25 cellular contexts compared by ENCODE assay signal in the genomic region with DNA sequence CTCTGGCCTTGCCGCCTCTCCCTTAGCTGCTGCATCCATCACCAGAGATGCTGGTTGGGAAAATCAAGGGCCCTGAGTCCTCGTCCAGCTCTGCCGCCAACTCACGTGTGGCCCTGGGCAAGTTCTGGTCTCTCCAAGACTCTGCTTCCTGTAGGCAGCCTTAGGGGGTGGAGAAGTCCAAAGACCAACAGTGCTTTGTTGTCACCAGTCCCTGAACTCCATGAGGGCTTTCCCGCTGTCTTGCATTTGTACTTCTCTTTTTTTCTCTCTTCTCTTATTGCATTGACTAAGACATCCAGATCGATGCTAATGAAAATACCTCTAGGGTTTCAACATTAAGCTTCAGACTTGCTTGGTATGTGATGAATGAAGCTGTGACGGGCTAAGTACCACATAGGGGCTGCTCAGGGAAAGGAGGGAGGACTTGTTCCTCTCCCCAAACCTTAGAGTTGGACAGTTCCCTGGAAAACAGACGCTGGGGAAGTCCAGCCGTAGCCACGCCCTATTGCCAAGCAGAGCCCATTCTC.
DNase-seq lines count a peak whose midpoint lies in the region; ATAC-seq lines count a peak whose summit lies in the region.
"Had no signal": no experiment of that assay in that cellular context is flagged by ENCODE, and none has a peak within 500 bp of the region (broad histone marks: within the 10 kb centered on the region; RNA-seq: fewer than 3 reads in every experiment).

No MANE protein-coding gene starts in this region.

- ATAC-seq in right cardiac atrium (no peak), Right ventricle myocardium superior (ENCODE audit: poor library complexity) (no peak), T-helper 17 cell (no peak), HG03159 (IDR thresholded peaks at IDR 0.05; ENCODE audit: unreplicated experiment) (no peak), HG02763 (IDR thresholded peaks at IDR 0.05; ENCODE audit: unreplicated experiment) (no peak)
- ATAC-seq: gastroesophageal sphincter had no signal

- H4K91ac ChIP-seq in mesenchymal stem cell (ENCODE audit: low read length) = no peak overlapping the region

- H2AK5ac ChIP-seq in mesenchymal stem cell (ENCODE audit: low read length, severe bottlenecking) = no peak overlapping the region

- peak overlapping the region in 1 of 2 experiments; percentile 46 for H3K23ac ChIP-seq in mesenchymal stem cell (ENCODE audit: low read length in 2 of 2)

- DNase-seq in right cardiac atrium (peak in 2 of 3 donors; percentile 6 to 13), Right ventricle myocardium superior (no peak), T-helper 17 cell (no peak), mesenchymal stem cell (no peak), NCI-H1092 treated with DMSO at 0.1 percent for 48 hours (lab: John Stamatoyannopoulos, UW) (no peak), NOMO-1 (lab: John Stamatoyannopoulos, UW; ENCODE audit: unreplicated experiment in 2 of 2) (no peak)
- DNase-seq: ACHN, activated T-cell treated with anti-CD3 and anti-CD28 coated beads for 4 hours, anterior cingulate cortex, DND-41, HCEC 1CT, Karpas-422, NCI-H446, SHP77 treated with DMSO at 0.1 percent for 48 hours, T-helper 1 cell, tibial artery had no signal

- no peaks in the 10 kb centered on the region for H3K79me1 ChIP-seq in mesenchymal stem cell (replicated peaks; ENCODE audit: low read length, poor library complexity, severe bottlenecking)

- no peak overlapping the region for H3K4me2 ChIP-seq in mesenchymal stem cell (ENCODE audit: low read length, poor library complexity, severe bottlenecking)
- H3K4me2 ChIP-seq: hepatocyte had no signal

- intact Hi-C loops in right cardiac atrium (cut with DNase I) (no loop called here), Right ventricle myocardium superior (cut with DNase I) (no loop called here)

- no peaks in the 10 kb centered on the region for H3K27me3 ChIP-seq in right cardiac atrium (ENCODE audit: control insufficient read depth, insufficient read depth)
- no peaks in the 10 kb centered on the region for H3K27me3 ChIP-seq in mesenchymal stem cell (ENCODE audit: control insufficient read depth in 1 of 2, insufficient read depth in 1 of 2, low read length in 2 of 2)
- H3K27me3 ChIP-seq: esophagus muscularis mucosa, gastroesophageal sphincter, hepatocyte, tibial artery had no signal

- H3K36me3 Mint-ChIP-seq in T-helper 17 cell (ENCODE audit: low read depth) = peaks cover 4% of the 10 kb centered on the region

- H3K18ac ChIP-seq in mesenchymal stem cell (ENCODE audit: low read depth in 1 of 2, low read length in 2 of 2) = no peak overlapping the region

- H3K4me1 Mint-ChIP-seq in T-helper 17 cell = peaks cover 33% of the 10 kb centered on the region

- H3K14ac ChIP-seq in mesenchymal stem cell (ENCODE audit: low read length in 2 of 2) = no peak overlapping the region

- H3K4ac ChIP-seq in mesenchymal stem cell (ENCODE audit: low read depth in 1 of 2, low read length in 2 of 2) = no peak overlapping the region

- H2BK15ac ChIP-seq in mesenchymal stem cell (ENCODE audit: low read depth, poor library complexity, severe bottlenecking) = peak overlapping the region; percentile 38

- peaks cover 48 to 50% of the 10 kb centered on the region in 2 experiments for H3K36me3 ChIP-seq in mesenchymal stem cell (ENCODE audit: control insufficient read depth in 1 of 2, insufficient read depth in 2 of 2, low read depth in 1 of 2, low read length in 2 of 2)
- H3K36me3 ChIP-seq: neutrophil, prostate gland had no signal

- peak overlapping the region; percentile 54 for H3K27ac Mint-ChIP-seq in T-helper 17 cell
- H3K27ac Mint-ChIP-seq: activated naive CD8-positive, alpha-beta T cell had no signal

- H2BK5ac ChIP-seq in mesenchymal stem cell (ENCODE audit: low read depth, low read length, poor library complexity, severe bottlenecking) = no peak overlapping the region

- H3K9me3 ChIP-seq in right cardiac atrium (ENCODE audit: control insufficient read depth, low read length) (no peaks in the 10 kb centered on the region), T-helper 17 cell (ENCODE audit: control insufficient read depth, low read length, poor library complexity, severe bottlenecking) (no peaks in the 10 kb centered on the region), mesenchymal stem cell (ENCODE audit: control insufficient read depth, low read length) (no peaks in the 10 kb centered on the region)
- H3K9me3 ChIP-seq: esophagus muscularis mucosa, gastroesophageal sphincter, neutrophil, prostate gland, tibial artery had no signal

- no peaks in the 10 kb centered on the region for H3K27me3 Mint-ChIP-seq in T-helper 17 cell
- H3K27me3 Mint-ChIP-seq: activated naive CD8-positive, alpha-beta T cell had no signal

- no peak overlapping the region for H3K4me3 ChIP-seq in right cardiac atrium (ENCODE audit: low read length)
- no peak overlapping the region for H3K4me3 ChIP-seq in mesenchymal stem cell (ENCODE audit: insufficient read depth in 1 of 2, low read depth in 1 of 2, low read length in 2 of 2)
- H3K4me3 ChIP-seq: coronary artery, esophagus muscularis mucosa, gastroesophageal sphincter, hepatocyte, prostate gland, tibial artery had no signal

- H3K4me3 Mint-ChIP-seq in T-helper 17 cell = no peak overlapping the region
- H3K4me3 Mint-ChIP-seq: activated naive CD8-positive, alpha-beta T cell had no signal

- H4K8ac ChIP-seq in mesenchymal stem cell (ENCODE audit: low read length) = no peak overlapping the region

- 79% methylated on average over 10 of the region's 10 CpGs for WGBS in right cardiac atrium
- WGBS in mesenchymal stem cell = 97% methylated on average over 8 of the region's 10 CpGs

- no peak overlapping the region for H2BK120ac ChIP-seq in mesenchymal stem cell (ENCODE audit: low read depth, low read length)

- H3K4me1 ChIP-seq in right cardiac atrium (ENCODE audit: control insufficient read depth, insufficient read depth, low read length) (peaks cover 16% of the 10 kb centered on the region), mesenchymal stem cell (ENCODE audit: control insufficient read depth, insufficient read depth, low read depth, low read length) (peaks cover 62% of the 10 kb centered on the region)

- H2BK12ac ChIP-seq in mesenchymal stem cell (ENCODE audit: low read length in 2 of 2) = no peak overlapping the region

- H3K27ac ChIP-seq in right cardiac atrium (ENCODE audit: low read length) (no peak overlapping the region), mesenchymal stem cell (ENCODE audit: low read length, poor library complexity, severe bottlenecking) (peak overlapping the region; percentile 20)
- H3K27ac ChIP-seq: coronary artery, esophagus muscularis mucosa, gastroesophageal sphincter, hepatocyte, neutrophil, tibial artery had no signal

- H2AFZ ChIP-seq in mesenchymal stem cell (ENCODE audit: low read depth, low read length) = no peak overlapping the region
- H2AFZ ChIP-seq: hepatocyte had no signal

- no peak overlapping the region for H3K9ac ChIP-seq in mesenchymal stem cell (ENCODE audit: low read length)

Comparison
In these comparisons a context has a peak if more than half of its experiments do, and no peak if none do; other contexts are left out.
1. DNase-seq: peak in right cardiac atrium (2 of 3); none in Right ventricle myocardium superior (single experiment), T-helper 17 cell (0 of 3), mesenchymal stem cell (single experiment), NCI-H1092 treated with DMSO at 0.1 percent for 48 hours (single experiment) and NOMO-1 (0 of 2).